In the genomic region with DNA sequence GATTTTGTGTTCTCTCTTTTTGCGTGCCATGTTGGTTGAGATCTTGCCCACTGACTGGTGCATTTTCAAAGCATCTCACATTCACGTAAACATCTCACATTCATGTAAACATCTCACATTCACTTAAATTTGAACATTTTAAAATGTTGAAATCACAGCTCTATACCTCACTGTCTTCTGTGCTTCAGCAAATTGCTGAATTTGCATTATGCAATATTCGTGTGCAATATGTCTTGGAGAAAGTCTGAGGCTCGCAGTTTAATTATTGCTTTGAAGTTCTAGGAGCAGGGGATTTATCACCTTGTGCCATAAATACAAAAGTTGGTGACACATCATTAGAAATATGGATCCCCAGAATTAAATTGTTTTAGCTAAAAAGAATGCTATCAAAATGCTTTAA, we compare ENCODE assay signal across 11 cellular contexts. TPM values are rescaled to one million over a fixed set of nuclear protein-coding genes. Genes with fewer than 3 reads are reported as not detected.
"Had no signal": no experiment of that assay in that cellular context is flagged by ENCODE, and none has a peak within 500 bp of the region (broad histone marks: within the 10 kb centered on the region; RNA-seq: fewer than 3 reads in every experiment).

No MANE protein-coding gene starts in this region.

- DNase-seq: GM23248, GOT3, H7, H9, HCEC 1CT, HFFc6 had no signal

- ATAC-seq: GM23338, HCT116 had no signal

- H3K27ac ChIP-seq: GM23248 had no signal

- H3K36me3 ChIP-seq: HAP-1 had no signal

- H2AFZ ChIP-seq: GM23248, GM23338 had no signal

- H3K9ac ChIP-seq: GM23248 had no signal

- H3K9me3 ChIP-seq: HAP-1 had no signal

- H3K4me3 ChIP-seq: GM23248, GM23338, HAP-1 had no signal

- H3K4me2 ChIP-seq: GM23338 had no signal

- H3K4me1 ChIP-seq: HAP-1 had no signal

- FAIRE-seq: H1, H54 had no signal

RNA-seq across cellular contexts. Expression of a gene that starts 42.6 kb away (rescaled TPM):
- total RNA-seq: H7, H9 had no signal
- polyA plus RNA-seq: GM23248 had no signal
